ENCODE assay signal across 1 cellular context in genomic region chr9:83596899-83597504, GRCh38.
TF ChIP-seq lines count a peak whose summit lies in the region.

No MANE protein-coding gene starts in this region.

TF ChIP-seq in H1, 55 proteins besides CTCF, POLR2A, EP300 and RAD21 (continued from another document):
- TF ChIP-seq POU5F1 (IDR thresholded peaks at IDR 0.05; ENCODE audit: low read depth, low read length) (no peak), CEBPB (IDR thresholded peaks at IDR 0.05; ENCODE audit: low read depth, low read length) (no peak), NANOG (IDR thresholded peaks at IDR 0.05; ENCODE audit: insufficient read depth, low read depth, low read length, poor library complexity, severe bottlenecking) (no peak)
TF ChIP-seq in H1: peak in this region for 0.
